Comparison of ENCODE assay signal across 8 cellular contexts in genomic region chr2:111071480-111072143, GRCh38. TPM values are rescaled to one million over a fixed set of nuclear protein-coding genes. Genes with fewer than 3 reads are reported as not detected.
DNase-seq lines count a peak whose midpoint lies in the region; ATAC-seq and TF ChIP-seq lines count a peak whose summit lies in the region.

No MANE protein-coding gene starts in this region.

- H3K36me3 ChIP-seq in vagina = no peaks in the 10 kb centered on the region

- TF ChIP-seq POLR2A in vagina (IDR thresholded peaks at IDR 0.05) = no peak

- intact Hi-C loops in vagina (cut with DNase I) = no loop called here
- intact Hi-C loops in left colon (cut with DNase I, micrococcal nuclease) = no loop called here

- H3K9me3 ChIP-seq in vagina = no peaks in the 10 kb centered on the region

- H3K9me3 Mint-ChIP-seq in chondrocyte (ENCODE audit: low read depth) = peaks cover 25% of the 10 kb centered on the region
- peaks cover 5 to 32% (median 17%) of the 10 kb centered on the region in 7 donors for H3K9me3 Mint-ChIP-seq in naive B cell

- H3K27me3 ChIP-seq in vagina = no peaks in the 10 kb centered on the region

- peak; percentile 91 to 96 for ATAC-seq in naive B cell (ENCODE audit: low read depth in 2 of 2)
- ATAC-seq in GM21723 (IDR thresholded peaks at IDR 0.05; ENCODE audit: unreplicated experiment) = no peak
- no peak for ATAC-seq in left colon
- no peak for ATAC-seq in GM21825 (IDR thresholded peaks at IDR 0.05; ENCODE audit: unreplicated experiment)

- H3K4me3 ChIP-seq in vagina = no peak overlapping the region

- DNase-seq in CD1c-positive myeloid dendritic cell (ENCODE audit: extremely low spot score) = peak; percentile 67
- DNase-seq in M059J (ENCODE audit: low read depth) = peak; percentile 92
- no peak for DNase-seq in chondrocyte (ENCODE audit: low spot score)
- DNase-seq in naive B cell = no peak
- DNase-seq in vagina (ENCODE audit: extremely low spot score in 2 of 2) = no peak
- no peak for DNase-seq in left colon

- H3K27ac Mint-ChIP-seq in chondrocyte (ENCODE audit: unreplicated experiment) (peak overlapping the region; percentile 97), naive B cell (peak overlapping the region in 3 of 6 donors; percentile 30 to 60 (median 59))

- TF ChIP-seq CTCF in chondrocyte (IDR thresholded peaks at IDR 0.05) = no peak
- no peak for TF ChIP-seq CTCF in vagina (IDR thresholded peaks at IDR 0.05)

- H3K4me1 Mint-ChIP-seq in chondrocyte (ENCODE audit: low read depth) = peaks cover 31% of the 10 kb centered on the region
- peaks cover 14 to 19% (median 16%) of the 10 kb centered on the region in 3 donors for H3K4me1 Mint-ChIP-seq in naive B cell

- H3K4me3 Mint-ChIP-seq in chondrocyte (ENCODE audit: unreplicated experiment) = peak overlapping the region; percentile 50
- H3K4me3 Mint-ChIP-seq in naive B cell = peak overlapping the region in 1 of 8 donors; percentile 28

- H3K27me3 Mint-ChIP-seq in chondrocyte (ENCODE audit: low read depth) (no peaks in the 10 kb centered on the region), naive B cell (peaks cover 0 to 2% (median 0%) of the 10 kb centered on the region in 3 donors)

- H3K36me3 Mint-ChIP-seq in chondrocyte (ENCODE audit: low read depth) (peaks cover 9% of the 10 kb centered on the region), naive B cell (peaks cover 5 to 15% of the 10 kb centered on the region in 2 donors)

- peaks cover 12% of the 10 kb centered on the region for H3K4me1 ChIP-seq in vagina

- no peak overlapping the region for H3K27ac ChIP-seq in vagina

RNA-seq across cellular contexts. Expression of gene BCL2L11, which starts 49.1 kb away (rescaled TPM):
- total RNA-seq in M059J (2014; rRNA removed; shearing (Covaris generic)) = 6.5 and 7.6 TPM in 2 replicates
- total RNA-seq in chondrocyte (10.8 to 19.2 TPM (median 11.4 TPM) in 3 replicates), vagina (90.1 TPM), left colon (10 to 100 TPM; 21.2 to 38.6 TPM)
- polyA plus RNA-seq in naive B cell (ENCODE audit: low read depth in 6 of 6) = 10 to 100 TPM; 17.2 to 29.7 (median 20.2) TPM

Comparison
In these comparisons a context has a peak if more than half of its experiments do, and no peak if none do; other contexts are left out.
1. DNase-seq: peak in CD1c-positive myeloid dendritic cell (single experiment) and M059J (single experiment); none in chondrocyte (single experiment), naive B cell (single experiment), vagina (0 of 2) and left colon (0 of 2).
2. ATAC-seq: peak in naive B cell (2 of 2); none in GM21723 (single experiment), left colon (single experiment) and GM21825 (single experiment).